Comparison of ENCODE assay signal across 8 cellular contexts in the genomic region with DNA sequence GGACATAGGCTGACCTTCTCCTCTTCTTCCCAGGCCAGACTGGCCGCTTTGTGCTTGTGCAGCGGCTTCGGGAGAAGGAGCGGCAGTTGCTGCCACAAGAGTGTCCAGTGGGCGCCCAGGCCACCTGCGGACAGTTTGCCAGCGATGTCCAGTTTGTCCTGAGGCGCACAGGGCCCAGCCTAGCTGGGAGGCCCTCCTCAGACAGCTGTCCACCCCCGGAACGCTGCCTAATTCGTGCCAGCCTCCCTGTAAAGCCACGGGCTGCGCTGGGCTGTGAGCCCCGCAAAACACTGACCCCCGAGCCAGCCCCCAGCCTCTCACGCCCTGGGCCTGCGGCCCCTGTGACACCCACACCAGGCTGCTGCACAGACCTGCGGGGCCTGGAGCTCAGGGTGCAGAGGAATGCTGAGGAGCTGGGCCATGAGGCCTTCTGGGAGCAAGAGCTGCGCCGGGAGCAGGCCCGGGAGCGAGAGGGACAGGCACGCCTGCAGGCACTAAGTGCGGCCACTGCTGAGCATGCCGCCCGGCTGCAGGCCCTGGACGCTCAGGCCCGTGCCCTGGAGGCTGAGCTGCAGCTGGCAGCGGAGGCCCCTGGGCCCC. TPM values are rescaled to one million over a fixed set of nuclear protein-coding genes. Genes with fewer than 3 reads are reported as not detected.
DNase-seq lines count a peak whose midpoint lies in the region; ATAC-seq and TF ChIP-seq lines count a peak whose summit lies in the region.

No MANE protein-coding gene starts in this region.

- H3K9me2 ChIP-seq in Loucy (replicated peaks; ENCODE audit: low read depth, low read length) = no peaks in the 10 kb centered on the region
- H3K9me2 ChIP-seq in neural cell (ENCODE audit: insufficient read depth, low read length) = no peaks in the 10 kb centered on the region

- intact Hi-C loops in CD8-positive, alpha-beta T cell (cut with DNase I, micrococcal nuclease) = no loop called here
- intact Hi-C loops in psoas muscle (cut with DNase I) (no loop called here), heart right ventricle (cut with DNase I) (no loop called here)

- H2AFZ ChIP-seq in Loucy (ENCODE audit: low read length) (no peak overlapping the region), neural cell (ENCODE audit: low read depth, low read length) (no peak overlapping the region)

- no peak for DNase-seq in CD8-positive, alpha-beta T cell
- DNase-seq in brain microvascular endothelial cell (no peak), psoas muscle (no peak), NOMO-1 treated with DMSO at 0.1 percent for 48 hours (lab: John Stamatoyannopoulos, UW; ENCODE audit: unreplicated experiment) (no peak), heart right ventricle (no peak)

- H3K4me3 ChIP-seq in CD8-positive, alpha-beta T cell (ENCODE audit: low read depth, low read length) = peak overlapping the region; percentile 94
- H3K4me3 ChIP-seq in Loucy (ENCODE audit: low read length, poor library complexity, severe bottlenecking) = peak overlapping the region; percentile 98
- H3K4me3 ChIP-seq in duodenal mucosa (ENCODE audit: low read depth in 1 of 2, low read length in 2 of 2) = peak overlapping the region; percentile 80
- H3K4me3 ChIP-seq in neural cell (ENCODE audit: low read length) = peak overlapping the region; percentile 75
- H3K4me3 ChIP-seq in brain microvascular endothelial cell (ENCODE audit: low read depth, low read length) = no peak overlapping the region
- no peak overlapping the region for H3K4me3 ChIP-seq in psoas muscle
- peak overlapping the region in 2 of 10 donors; percentile 68 to 86 for H3K4me3 ChIP-seq in heart right ventricle

- POLR2A ChIA-PET in CD8-positive, alpha-beta T cell (lab: Charles Lee) = interaction anchor here (0.8 to 1.4 kb wide), 3 partner anchors 14 to 247 kb away, joined by 3 to 5 read pairs (median 4); partner anchors contain the start of genes PHRF1 and TALDO1

- in situ Hi-C loops in brain microvascular endothelial cell (cut with HindIII; ENCODE audit: low pct_ligation_motif_present, low sequenced_read_pairs) = no loop called here

- peak overlapping the region; percentile 98 for H3K4me2 ChIP-seq in Loucy (ENCODE audit: low read depth, low read length, poor library complexity, severe bottlenecking)
- no peak overlapping the region for H3K4me2 ChIP-seq in neural cell (ENCODE audit: low read length)

- H3K27me3 ChIP-seq in CD8-positive, alpha-beta T cell (ENCODE audit: insufficient read depth, low read length) = no peaks in the 10 kb centered on the region
- H3K27me3 ChIP-seq in Loucy (ENCODE audit: insufficient read depth, low read length, poor library complexity, severe bottlenecking) (no peaks in the 10 kb centered on the region), duodenal mucosa (ENCODE audit: control insufficient read depth in 1 of 2, insufficient read depth in 2 of 2, low read length in 2 of 2) (peaks cover 0 to 2% of the 10 kb centered on the region in 2 donors), neural cell (ENCODE audit: insufficient read depth, low read depth, low read length) (peaks cover 13% of the 10 kb centered on the region), brain microvascular endothelial cell (replicated peaks) (peaks cover 11% of the 10 kb centered on the region), psoas muscle (ENCODE audit: insufficient read depth in 3 of 3, low read length in 2 of 3) (peaks cover 0 to 9% (median 5%) of the 10 kb centered on the region in 3 donors), heart right ventricle (peaks cover 0 to 29% (median 22%) of the 10 kb centered on the region in 7 donors)

- CTCF ChIA-PET in CD8-positive, alpha-beta T cell (lab: Charles Lee) = interaction anchor here (1.1 to 1.6 kb wide), 2 partner anchors 44 to 162 kb away, joined by 3 to 4 read pairs; no protein-coding TSS in a partner anchor

- peak overlapping the region; percentile 78 for H3K9ac ChIP-seq in Loucy (ENCODE audit: low read depth, low read length, poor library complexity, severe bottlenecking)
- peak overlapping the region; percentile 78 to 81 for H3K9ac ChIP-seq in duodenal mucosa (ENCODE audit: low read depth in 1 of 2, low read length in 2 of 2)
- no peak overlapping the region for H3K9ac ChIP-seq in neural cell (ENCODE audit: low read length)

- H4K20me1 ChIP-seq in Loucy (ENCODE audit: insufficient read depth, low read length, poor library complexity, severe bottlenecking) = peaks cover 20% of the 10 kb centered on the region
- no peaks in the 10 kb centered on the region for H4K20me1 ChIP-seq in neural cell (ENCODE audit: insufficient read depth)

- no peaks in the 10 kb centered on the region for H3K36me3 ChIP-seq in CD8-positive, alpha-beta T cell (ENCODE audit: insufficient read depth, low read length)
- no peaks in the 10 kb centered on the region for H3K36me3 ChIP-seq in Loucy (ENCODE audit: insufficient read depth, low read length)
- H3K36me3 ChIP-seq in duodenal mucosa (ENCODE audit: control insufficient read depth in 1 of 2, insufficient read depth in 2 of 2, low read length in 2 of 2) = peaks cover 4 to 24% of the 10 kb centered on the region in 2 donors
- no peaks in the 10 kb centered on the region for H3K36me3 ChIP-seq in neural cell (ENCODE audit: insufficient read depth, low read length)
- H3K36me3 ChIP-seq in brain microvascular endothelial cell (replicated peaks) = no peaks in the 10 kb centered on the region
- H3K36me3 ChIP-seq in psoas muscle (ENCODE audit: insufficient read depth in 1 of 2, low read depth in 1 of 2) = no peaks in the 10 kb centered on the region
- H3K36me3 ChIP-seq in heart right ventricle = peaks cover 0 to 8% (median 0%) of the 10 kb centered on the region in 9 donors

- H3F3A ChIP-seq in Loucy (ENCODE audit: low read depth) (no peaks in the 10 kb centered on the region), neural cell (ENCODE audit: insufficient read depth, low read length, poor library complexity, severe bottlenecking) (no peaks in the 10 kb centered on the region)

- H3K4me1 Mint-ChIP-seq in CD8-positive, alpha-beta T cell (ENCODE audit: low read depth) = peaks cover 16% of the 10 kb centered on the region

- TF ChIP-seq CTCF in CD8-positive, alpha-beta T cell (IDR thresholded peaks at IDR 0.05) = no peak
- TF ChIP-seq CTCF in Loucy (conservative IDR thresholded peaks at IDR 0.05; ENCODE audit: low read length) = no peak
- no peak for TF ChIP-seq CTCF in neural cell (IDR thresholded peaks at IDR 0.05; ENCODE audit: poor library complexity, severe bottlenecking)
- TF ChIP-seq CTCF in brain microvascular endothelial cell (IDR thresholded peaks at IDR 0.05; ENCODE audit: low read depth, low read length, missing control alignments) = no peak
- TF ChIP-seq CTCF in psoas muscle (IDR thresholded peaks at IDR 0.05) = no peak
- no peak for TF ChIP-seq CTCF in heart right ventricle (IDR thresholded peaks at IDR 0.05)

- H3K9me3 ChIP-seq in CD8-positive, alpha-beta T cell (ENCODE audit: low read length) = no peaks in the 10 kb centered on the region
- H3K9me3 ChIP-seq in Loucy (ENCODE audit: insufficient read depth, low read depth, low read length) = no peaks in the 10 kb centered on the region
- H3K9me3 ChIP-seq in duodenal mucosa (ENCODE audit: control insufficient read depth in 1 of 2, low read length in 2 of 2) = no peaks in the 10 kb centered on the region
- H3K9me3 ChIP-seq in neural cell (ENCODE audit: low read length) = no peaks in the 10 kb centered on the region
- H3K9me3 ChIP-seq in psoas muscle = no peaks in the 10 kb centered on the region
- H3K9me3 ChIP-seq in heart right ventricle = no peaks in the 10 kb centered on the region

- no peak for ATAC-seq in CD8-positive, alpha-beta T cell
- no peak for ATAC-seq in psoas muscle
- ATAC-seq in heart right ventricle = no peak

- peaks cover 8% of the 10 kb centered on the region for H3K36me3 Mint-ChIP-seq in CD8-positive, alpha-beta T cell

- H3K9me3 Mint-ChIP-seq in CD8-positive, alpha-beta T cell = no peaks in the 10 kb centered on the region

- H3K27me3 Mint-ChIP-seq in CD8-positive, alpha-beta T cell (ENCODE audit: low read depth) = no peaks in the 10 kb centered on the region

- TF ChIP-seq EP300 in neural cell (conservative IDR thresholded peaks at IDR 0.05; ENCODE audit: poor library complexity, severe bottlenecking) = no peak

- H3K79me2 ChIP-seq in Loucy (ENCODE audit: insufficient read depth, low read length) = peaks cover 29% of the 10 kb centered on the region
- H3K79me2 ChIP-seq in neural cell (replicated peaks; ENCODE audit: insufficient read depth, low read length) = no peaks in the 10 kb centered on the region

- TF ChIP-seq RAD21 in neural cell (conservative IDR thresholded peaks at IDR 0.05) = no peak

- peak overlapping the region; percentile 88 for H3K4me3 Mint-ChIP-seq in CD8-positive, alpha-beta T cell

- no peak overlapping the region for H3K27ac Mint-ChIP-seq in CD8-positive, alpha-beta T cell

- 91 to 92% (median 91%) methylated on average over 29 of the region's 29 CpGs for WGBS in psoas muscle, 3 donors
- 95% methylated on average over 28 to 29 of the region's 29 CpGs for WGBS in heart right ventricle, 2 donors

- peaks cover 19% of the 10 kb centered on the region for H3K4me1 ChIP-seq in CD8-positive, alpha-beta T cell (ENCODE audit: insufficient read depth, low read length)
- H3K4me1 ChIP-seq in Loucy (ENCODE audit: insufficient read depth, low read length, poor library complexity, severe bottlenecking) = peaks cover 25% of the 10 kb centered on the region
- H3K4me1 ChIP-seq in duodenal mucosa (ENCODE audit: control insufficient read depth in 1 of 2, insufficient read depth in 2 of 2, low read length in 2 of 2) = peaks cover 21 to 28% of the 10 kb centered on the region in 2 donors
- peaks cover 10% of the 10 kb centered on the region for H3K4me1 ChIP-seq in psoas muscle
- H3K4me1 ChIP-seq in heart right ventricle = peaks cover 7 to 24% (median 16%) of the 10 kb centered on the region in 9 donors

- no peak overlapping the region for H3K27ac ChIP-seq in CD8-positive, alpha-beta T cell (ENCODE audit: low read depth, low read length)
- H3K27ac ChIP-seq in duodenal mucosa (ENCODE audit: low read depth, low read length) = no peak overlapping the region
- no peak overlapping the region for H3K27ac ChIP-seq in neural cell (ENCODE audit: low read length)
- no peak overlapping the region for H3K27ac ChIP-seq in brain microvascular endothelial cell
- H3K27ac ChIP-seq in psoas muscle = no peak overlapping the region
- no peak overlapping the region for H3K27ac ChIP-seq in heart right ventricle

RNA-seq across cellular contexts. Expression of gene RASSF7, which starts 1.4 kb away (rescaled TPM):
- total RNA-seq in CD8-positive, alpha-beta T cell = 10 to 100 TPM; 11.8 to 15.3 TPM
- polyA plus RNA-seq in neural cell = 37.1 and 51.5 TPM in 2 replicates
- 9.3 and 14.6 TPM in 2 replicates for polyA minus RNA-seq in neural cell
- 1 to 10 TPM in 1 of 4 donors, under 1 TPM in 2, not detected in 1; 0.78 to 1.2 (median 0.84) TPM for total RNA-seq in psoas muscle
- polyA plus RNA-seq in psoas muscle = 1 to 10 TPM in 1 of 3 donors, under 1 TPM in 2; 0.65 to 1.4 (median 1.00) TPM
- total RNA-seq in heart right ventricle = 1 to 10 TPM in 9 of 10 donors, under 1 TPM in 1; 0.96 to 4.0 (median 2.1) TPM
- polyA plus RNA-seq in heart right ventricle = 10 to 100 TPM in 1 of 2 donors, 1 to 10 TPM in 1; 6.9 to 14.2 TPM

RNA-seq across cellular contexts. Expression of gene LMNTD2, which starts 1.6 kb away (rescaled TPM):
- total RNA-seq in CD8-positive, alpha-beta T cell = 1 to 10 TPM; 4.2 to 5.6 TPM
- 0.61 and 3.0 TPM in 2 replicates for polyA plus RNA-seq in neural cell
- polyA minus RNA-seq in neural cell = not detected in 2 replicates
- under 1 TPM in 2 of 4 donors, not detected in 2; 0.25 to 0.27 TPM for total RNA-seq in psoas muscle
- under 1 TPM; 0.04 to 0.12 (median 0.09) TPM for polyA plus RNA-seq in psoas muscle
- under 1 TPM in 8 of 10 donors, not detected in 2; 0.30 to 0.72 (median 0.45) TPM for total RNA-seq in heart right ventricle
- polyA plus RNA-seq in heart right ventricle = 1 to 10 TPM in 1 of 2 donors, under 1 TPM in 1; 0.41 to 1.4 TPM

RNA-seq across cellular contexts. Expression of gene PHRF1, which starts 14.1 kb away (rescaled TPM):
- total RNA-seq in CD8-positive, alpha-beta T cell = 10 to 100 TPM; 43.2 to 44.9 TPM
- polyA plus RNA-seq in neural cell (8.5 and 12.1 TPM in 2 replicates), psoas muscle (10 to 100 TPM; 11.7 to 19.5 (median 13.5) TPM), heart right ventricle (10 to 100 TPM; 10.5 to 19.1 TPM)
- polyA minus RNA-seq in neural cell = 38.0 and 49.2 TPM in 2 replicates
- total RNA-seq in psoas muscle (10 to 100 TPM; 19.8 to 31.2 (median 25.0) TPM), heart right ventricle (10 to 100 TPM; 14.7 to 23.0 (median 18.5) TPM)

RNA-seq across cellular contexts. Expression of gene LRRC56, which starts 24.8 kb away (rescaled TPM):
- total RNA-seq in CD8-positive, alpha-beta T cell = 1 to 10 TPM; 3.2 TPM
- 0.76 and 1.3 TPM in 2 replicates for polyA plus RNA-seq in neural cell
- polyA minus RNA-seq in neural cell = 1.2 and 1.5 TPM in 2 replicates
- under 1 TPM; 0.30 to 0.84 (median 0.55) TPM for total RNA-seq in psoas muscle
- polyA plus RNA-seq in psoas muscle = under 1 TPM in 2 of 3 donors, not detected in 1; 0.39 to 0.61 TPM
- total RNA-seq in heart right ventricle = under 1 TPM in 8 of 10 donors, not detected in 2; 0.13 to 0.49 (median 0.19) TPM
- polyA plus RNA-seq in heart right ventricle = under 1 TPM; 0.26 to 0.37 TPM

RNA-seq across cellular contexts. Expression of gene HRAS, which starts 26.8 kb away (rescaled TPM):
- 10 to 100 TPM; 25.2 to 25.5 TPM for total RNA-seq in CD8-positive, alpha-beta T cell
- polyA plus RNA-seq in neural cell (119 and 120 TPM in 2 replicates), psoas muscle (10 to 100 TPM; 53.9 to 76.2 (median 66.3) TPM), heart right ventricle (100 to 1,000 TPM; 107 to 132 TPM)
- polyA minus RNA-seq in neural cell = 50.2 and 55.7 TPM in 2 replicates
- total RNA-seq in psoas muscle (10 to 100 TPM; 43.6 to 74.7 (median 53.9) TPM), heart right ventricle (10 to 100 TPM; 44.7 to 61.1 (median 54.5) TPM)

Comparison
In these comparisons a context has a peak if more than half of its experiments do, and no peak if none do; other contexts are left out.
1. H3K4me3 ChIP-seq: peak in CD8-positive, alpha-beta T cell (single experiment), Loucy (single experiment), duodenal mucosa (2 of 2) and neural cell (single experiment); none in brain microvascular endothelial cell (single experiment) and psoas muscle (single experiment).